In the genomic region with DNA sequence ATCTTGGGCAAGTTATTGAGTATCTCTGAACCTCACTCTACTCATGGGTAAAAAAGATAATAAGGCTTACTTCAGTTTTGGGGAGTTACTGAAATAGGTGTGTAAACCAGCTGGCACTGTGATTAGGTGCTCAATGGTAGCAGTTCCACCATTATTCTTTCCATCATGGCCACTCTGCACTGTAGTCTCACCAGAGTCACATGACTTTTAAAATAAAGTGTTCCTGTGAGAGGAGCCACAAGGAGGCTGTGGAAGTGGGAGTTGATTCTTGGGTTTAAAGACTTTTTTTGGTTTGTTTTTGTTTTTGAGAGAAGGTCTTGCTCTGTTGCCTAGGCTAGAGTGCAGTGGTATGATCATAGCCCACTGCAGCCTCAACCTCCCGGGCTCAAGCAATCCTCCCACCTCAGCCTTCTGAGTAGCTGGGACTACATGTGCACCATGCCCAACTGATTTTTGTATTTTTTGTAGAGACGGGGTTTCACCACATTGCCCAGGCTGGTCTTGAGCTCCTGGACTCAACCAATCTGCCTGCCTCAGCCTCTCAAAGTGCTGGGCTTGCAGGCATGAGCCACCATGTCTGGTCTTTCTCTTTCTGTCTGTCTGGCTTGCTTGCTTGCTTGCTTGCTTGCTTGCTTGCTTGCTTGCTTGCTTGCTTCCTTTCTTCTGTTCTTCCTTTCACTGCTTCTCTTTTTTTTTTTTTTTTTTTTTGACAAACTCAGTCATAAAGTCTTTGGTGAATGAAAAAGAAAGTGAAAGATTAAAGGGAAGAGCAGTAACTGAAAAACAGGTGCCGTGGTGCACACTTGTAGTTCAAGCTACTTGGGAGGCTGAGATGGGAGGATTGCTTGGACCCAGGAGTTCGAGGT, we compare ENCODE assay signal across 8 cellular contexts.
DNase-seq lines count a peak whose midpoint lies in the region; ATAC-seq and TF ChIP-seq lines count a peak whose summit lies in the region.

No MANE protein-coding gene starts in this region.

- H3K27me3 ChIP-seq in Loucy (ENCODE audit: insufficient read depth, low read length, poor library complexity, severe bottlenecking) = no peaks in the 10 kb centered on the region

- ATAC-seq in GM21515 (IDR thresholded peaks at IDR 0.05; ENCODE audit: unreplicated experiment) = peak; percentile 40

- H4K20me1 ChIP-seq in Loucy (ENCODE audit: insufficient read depth, low read length, poor library complexity, severe bottlenecking) = no peaks in the 10 kb centered on the region

- no peaks in the 10 kb centered on the region for H3F3A ChIP-seq in Loucy (ENCODE audit: low read depth)

- H3K9ac ChIP-seq in Loucy (ENCODE audit: low read depth, low read length, poor library complexity, severe bottlenecking) = no peak overlapping the region

- no peak overlapping the region for H3K4me3 ChIP-seq in Loucy (ENCODE audit: low read length, poor library complexity, severe bottlenecking)

- no peaks in the 10 kb centered on the region for H3K9me2 ChIP-seq in Loucy (replicated peaks; ENCODE audit: low read depth, low read length)

- TF ChIP-seq CTCF in Loucy (conservative IDR thresholded peaks at IDR 0.05; ENCODE audit: low read length) (no peak), GM13977 (IDR thresholded peaks at IDR 0.05; ENCODE audit: extremely low read depth, insufficient read depth, missing control alignments) (no peak)

- no peaks in the 10 kb centered on the region for H3K36me3 ChIP-seq in Loucy (ENCODE audit: insufficient read depth, low read length)

- H2AFZ ChIP-seq in Loucy (ENCODE audit: low read length) = peak overlapping the region; percentile 75

- no peaks in the 10 kb centered on the region for H3K9me3 ChIP-seq in Loucy (ENCODE audit: insufficient read depth, low read depth, low read length)

- peak; percentile 25 for DNase-seq in CD1c-positive myeloid dendritic cell (ENCODE audit: extremely low spot score)
- peak; percentile 53 for DNase-seq in activated naive CD4-positive, alpha-beta T cell treated with anti-CD3 and anti-CD28 coated beads, Interleukin-2, amount 50 U/mL, for 16 hours
- no peak for DNase-seq in NCI-H526 treated with DMSO at 0.1 percent for 48 hours (lab: John Stamatoyannopoulos, UW)
- no peak for DNase-seq in GM13977 (ENCODE audit: low spot score)
- DNase-seq in NCI-H2081 (lab: John Stamatoyannopoulos, UW) = no peak
- no peak for DNase-seq in NCI-H187 (lab: John Stamatoyannopoulos, UW)

- in situ Hi-C loops in GM13977 (cut with MboI; ENCODE audit: low pct_unique_long_range_greater_than_20kb, low sequenced_read_pairs, unreplicated experiment) = no loop called here

- peaks cover 4% of the 10 kb centered on the region for H3K4me1 ChIP-seq in Loucy (ENCODE audit: insufficient read depth, low read length, poor library complexity, severe bottlenecking)

- H3K4me2 ChIP-seq in Loucy (ENCODE audit: low read depth, low read length, poor library complexity, severe bottlenecking) = peak overlapping the region; percentile 10

- H3K79me2 ChIP-seq in Loucy (ENCODE audit: insufficient read depth, low read length) = no peaks in the 10 kb centered on the region

Comparison
In these comparisons a context has a peak if more than half of its experiments do, and no peak if none do; other contexts are left out.
1. DNase-seq: peak in CD1c-positive myeloid dendritic cell (single experiment) and activated naive CD4-positive, alpha-beta T cell treated with anti-CD3 and anti-CD28 coated beads, Interleukin-2, amount 50 U/mL, for 16 hours (single experiment); none in NCI-H526 treated with DMSO at 0.1 percent for 48 hours (single experiment), GM13977 (single experiment), NCI-H2081 (0 of 2) and NCI-H187 (0 of 2).